8 cellular contexts compared by ENCODE assay signal in the genomic region with DNA sequence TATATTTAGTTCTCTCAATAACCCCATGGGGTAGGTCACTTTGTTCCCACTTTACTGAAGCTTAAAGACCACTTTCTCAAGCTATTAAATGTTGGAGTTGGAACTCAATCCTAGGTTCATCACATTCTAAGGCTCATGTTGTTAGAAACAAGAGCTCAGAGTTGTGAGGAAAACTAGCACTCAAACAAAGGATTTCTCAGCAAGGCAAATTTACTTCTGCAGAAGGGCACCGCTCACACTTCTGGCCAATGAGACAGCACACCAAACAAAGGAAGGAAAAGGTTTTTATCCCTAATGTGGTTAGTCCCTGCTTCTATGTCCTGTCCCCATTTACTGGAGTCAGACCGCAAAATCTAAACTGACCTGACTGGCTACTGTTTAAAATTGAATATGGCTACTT.
"Had no signal": no experiment of that assay in that cellular context is flagged by ENCODE, and none has a peak within 500 bp of the region (broad histone marks: within the 10 kb centered on the region; RNA-seq: fewer than 3 reads in every experiment).

No MANE protein-coding gene starts in this region.

- H3K9ac ChIP-seq: GM23248 had no signal

- H3K27me3 Mint-ChIP-seq: IgD-negative memory B cell had no signal

- H3K4me1 Mint-ChIP-seq: H9, IgD-negative memory B cell had no signal

- H3K27ac ChIP-seq: GM23248 had no signal

- FAIRE-seq: HTR-8/SVneo had no signal

- H3K4me3 Mint-ChIP-seq: H9, HFFc6, IgD-negative memory B cell had no signal

- H3K4me3 ChIP-seq: GM23248 had no signal

- H2AFZ ChIP-seq: GM23248 had no signal

- H3K36me3 Mint-ChIP-seq: IgD-negative memory B cell had no signal

- DNase-seq: GM23248, GOT3, H9, HCEC 1CT, HFFc6, KG1 had no signal

- H3K27ac Mint-ChIP-seq: HFFc6, IgD-negative memory B cell had no signal
